9 cellular contexts compared by ENCODE assay signal in the genomic region with DNA sequence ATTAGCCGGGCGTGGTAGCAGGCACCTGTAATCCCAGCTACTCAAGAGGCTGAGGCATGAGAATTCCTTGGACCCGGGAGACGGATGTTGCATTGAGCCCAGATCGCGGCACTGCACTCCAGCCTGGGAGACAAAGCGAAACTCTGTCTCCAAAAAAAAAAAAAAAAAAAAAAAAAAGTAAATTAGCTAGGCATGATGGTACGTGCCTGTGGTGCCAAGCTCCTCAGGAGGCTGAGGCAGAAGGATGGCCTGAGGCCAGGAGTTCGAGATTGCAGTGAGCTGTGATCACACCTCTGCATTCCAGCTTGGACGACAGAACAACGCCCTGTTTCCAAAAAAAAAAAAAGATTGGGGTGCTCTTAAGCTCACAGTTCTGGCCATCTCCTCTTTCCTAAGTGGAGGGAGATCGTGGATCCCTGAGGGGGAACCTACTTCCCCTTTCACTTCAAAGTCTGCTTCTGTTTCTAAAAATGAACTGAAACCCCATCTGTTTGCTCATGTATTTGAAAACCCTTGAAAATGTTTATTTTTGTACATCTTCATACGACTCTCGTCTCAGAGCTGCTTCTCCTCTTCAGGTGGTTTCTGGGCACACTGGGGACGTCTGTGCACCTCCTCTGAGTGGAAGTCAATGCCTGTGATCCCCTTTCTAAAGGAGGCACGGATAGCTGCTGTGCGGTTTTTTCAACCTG.
DNase-seq lines count a peak whose midpoint lies in the region; ATAC-seq lines count a peak whose summit lies in the region.
"Had no signal": no experiment of that assay in that cellular context is flagged by ENCODE, and none has a peak within 500 bp of the region (broad histone marks: within the 10 kb centered on the region; RNA-seq: fewer than 3 reads in every experiment).

No MANE protein-coding gene starts in this region.

- H3K27me3 ChIP-seq in skeletal muscle satellite cell (ENCODE audit: control insufficient read depth, insufficient read depth, low read length): no peaks in the 10 kb centered on the region

- peak overlapping the region; percentile 10 for H3K4me3 ChIP-seq in skeletal muscle satellite cell (ENCODE audit: low read length)

- peaks cover 6% of the 10 kb centered on the region for H3K4me1 ChIP-seq in skeletal muscle satellite cell (ENCODE audit: control insufficient read depth, insufficient read depth, low read length)

- no peak overlapping the region for H3K9ac ChIP-seq in skeletal muscle satellite cell (ENCODE audit: low read depth, low read length)

- ATAC-seq in HG02840 (IDR thresholded peaks at IDR 0.05; ENCODE audit: low FRiP score, unreplicated experiment): peak; percentile 67

- DNase-seq in NCI-H2171 treated with DMSO at 0.1 percent for 48 hours (lab: John Stamatoyannopoulos, UW) (peak; percentile 12), NCI-H2171 (lab: John Stamatoyannopoulos, UW) (no peak), NCI-H69 (lab: John Stamatoyannopoulos, UW) (peak; percentile 21), NCI-H510A (lab: John Stamatoyannopoulos, UW) (no peak), cerebellar nuclear complex (lab: John Stamatoyannopoulos, UW) (no peak), OCI-M1 (lab: John Stamatoyannopoulos, UW) (no peak)
- DNase-seq: NCI-H510A treated with DMSO at 0.1 percent for 48 hours had no signal

- H3K4me2 ChIP-seq in skeletal muscle satellite cell (ENCODE audit: low read length): peak overlapping the region; percentile 64

- H3K36me3 ChIP-seq in skeletal muscle satellite cell (ENCODE audit: insufficient read depth, low read length): no peaks in the 10 kb centered on the region

- peaks cover 3% of the 10 kb centered on the region for H3K9me3 ChIP-seq in skeletal muscle satellite cell (replicated peaks; ENCODE audit: low read length)

Comparison
In these comparisons a context has a peak if more than half of its experiments do, and no peak if none do; other contexts are left out.
1. DNase-seq: peak in NCI-H2171 treated with DMSO at 0.1 percent for 48 hours (single experiment) and NCI-H69 (single experiment); none in NCI-H2171 (single experiment), NCI-H510A (single experiment), cerebellar nuclear complex (0 of 2) and OCI-M1 (single experiment).